Comparison of ENCODE assay signal across 1 cellular context in the genomic region with DNA sequence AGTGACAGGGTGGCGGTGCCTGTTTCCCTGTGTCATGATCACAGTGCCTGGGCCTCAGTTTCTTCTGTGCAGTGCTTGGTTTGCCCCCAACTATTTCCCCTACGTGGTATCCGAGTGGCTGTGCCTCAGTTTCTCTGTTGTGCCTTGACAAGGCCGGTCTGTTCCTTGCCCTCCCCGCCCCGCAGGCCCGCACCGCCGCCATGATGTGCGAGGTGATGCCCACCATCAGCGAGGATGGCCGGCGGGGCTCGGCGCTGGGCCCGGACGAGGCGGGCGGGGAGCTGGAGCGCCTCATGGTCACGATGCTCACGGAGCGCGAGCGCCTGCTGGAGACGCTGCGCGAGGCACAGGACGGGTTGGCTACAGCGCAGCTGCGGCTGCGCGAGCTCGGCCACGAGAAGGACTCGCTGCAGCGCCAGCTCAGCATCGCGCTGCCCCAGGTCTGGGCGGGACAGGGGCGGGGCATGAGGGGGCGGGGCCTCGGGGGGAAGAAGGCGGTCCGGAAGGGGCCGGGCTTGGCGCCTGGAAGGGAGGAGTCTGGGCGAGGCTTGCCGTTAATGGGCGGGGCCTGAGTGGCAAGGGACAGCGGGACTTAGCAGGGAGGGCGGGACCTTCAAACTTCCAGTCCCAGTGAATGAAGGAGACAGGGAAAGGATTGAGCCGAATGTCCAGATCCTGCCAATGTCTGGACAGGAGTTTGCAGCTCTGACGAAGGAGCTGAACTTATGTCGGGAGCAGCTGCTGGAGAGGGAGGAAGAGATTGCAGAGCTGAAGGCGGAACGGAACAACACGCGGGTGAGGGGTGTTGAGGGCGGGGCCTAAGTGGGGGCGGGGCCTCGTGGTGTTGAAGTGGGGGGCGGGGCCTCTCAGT.
TF ChIP-seq lines count a peak whose summit lies in the region.

No MANE protein-coding gene starts in this region.

TF ChIP-seq in HepG2, 621 proteins besides CTCF, POLR2A, EP300 and RAD21 (continued from another document and continues in another):
- TF ChIP-seq ZNF33A (CRISPR knock-in tag; IDR thresholded peaks at IDR 0.05; ENCODE audit: borderline replicate concordance) (0 out of 2 replicates have a peak, but pooled peaks have one; percentile 81), CCAR2 (optimal IDR thresholded peaks at IDR 0.05; ENCODE audit: low read depth, low read length) (no peak), POGZ (CRISPR knock-in tag; IDR thresholded peaks at IDR 0.05) (peak; percentile 23; the same call in 1 of the 2 replicates), ZNF207 (IDR thresholded peaks at IDR 0.05; ENCODE audit: borderline replicate concordance) (no peak), MBNL3 (CRISPR knock-in tag; conservative IDR thresholded peaks at IDR 0.05) (no peak), MEF2D (CRISPR knock-in tag; IDR thresholded peaks at IDR 0.05) (peak; percentile 68), ARNT (IDR thresholded peaks at IDR 0.05) (no peak), ZXDC (CRISPR knock-in tag; IDR thresholded peaks at IDR 0.05) (peak; percentile 85; the same call in 1 of the 2 replicates), ZNF569 (CRISPR knock-in tag; IDR thresholded peaks at IDR 0.05; ENCODE audit: borderline replicate concordance) (no peak), POLR2G (IDR thresholded peaks at IDR 0.05; ENCODE audit: low read depth, low read length) (peak; percentile 61), MAFK (conservative IDR thresholded peaks at IDR 0.05 in 1 of 2, IDR thresholded peaks at IDR 0.05 in 1 of 2; ENCODE audit: low read length in 2 of 2) (peak in 1 of 2 experiments; percentile 40; a peak in 1 of 4 replicates), THYN1 (CRISPR knock-in tag; IDR thresholded peaks at IDR 0.05; ENCODE audit: borderline replicate concordance, low read depth) (peak; percentile 90; the same call in 1 of the 2 replicates), LBX2 (CRISPR knock-in tag; IDR thresholded peaks at IDR 0.05; ENCODE audit: borderline replicate concordance) (peak; percentile 100), ZNF468 (CRISPR knock-in tag; IDR thresholded peaks at IDR 0.05) (peak; percentile 91; the same call in 1 of the 2 replicates), DDIT3 (CRISPR knock-in tag; IDR thresholded peaks at IDR 0.05) (no peak), TCF7 (IDR thresholded peaks at IDR 0.05; ENCODE audit: low read depth) (no peak), ZBTB4 (CRISPR knock-in tag; IDR thresholded peaks at IDR 0.05; ENCODE audit: borderline replicate concordance) (no peak; the same call in none of the 2 replicates), NFIB (CRISPR knock-in tag; IDR thresholded peaks at IDR 0.05; ENCODE audit: borderline replicate concordance) (peak; percentile 97), ZNF232 (CRISPR knock-in tag; IDR thresholded peaks at IDR 0.05; ENCODE audit: borderline replicate concordance) (peak; percentile 99), PHF20 (CRISPR knock-in tag; IDR thresholded peaks at IDR 0.05) (peak; percentile 66), NRL (CRISPR knock-in tag; IDR thresholded peaks at IDR 0.05; ENCODE audit: borderline replicate concordance) (peak; percentile 100), ZNF704 (CRISPR knock-in tag; IDR thresholded peaks at IDR 0.05; ENCODE audit: borderline replicate concordance) (peak; percentile 98), SKIL (CRISPR knock-in tag; IDR thresholded peaks at IDR 0.05; ENCODE audit: borderline replicate concordance) (peak; percentile 73), GABPA (IDR thresholded peaks at IDR 0.05; ENCODE audit: low read depth, low read length) (peak; percentile 15; the same call in 1 of the 2 replicates), GABPA (CRISPR knock-in tag; IDR thresholded peaks at IDR 0.05; ENCODE audit: low read depth) (peak; percentile 38; the same call in 1 of the 2 replicates), RARA (CRISPR knock-in tag; IDR thresholded peaks at IDR 0.05) (peak; percentile 76), PAX8 (CRISPR knock-in tag; IDR thresholded peaks at IDR 0.05; ENCODE audit: borderline replicate concordance) (peak; percentile 98; the same call in 1 of the 2 replicates), GATAD1 (CRISPR knock-in tag; IDR thresholded peaks at IDR 0.05) (peak; percentile 77; the same call in 1 of the 2 replicates), ZNF326 (CRISPR knock-in tag; IDR thresholded peaks at IDR 0.05; ENCODE audit: borderline replicate concordance) (0 out of 2 replicates have a peak, but pooled peaks have one; percentile 58), AGO1 (IDR thresholded peaks at IDR 0.05; ENCODE audit: low read depth, low read length, poor library complexity, severe bottlenecking) (no peak)
- TF ChIP-seq, protein P1, sequence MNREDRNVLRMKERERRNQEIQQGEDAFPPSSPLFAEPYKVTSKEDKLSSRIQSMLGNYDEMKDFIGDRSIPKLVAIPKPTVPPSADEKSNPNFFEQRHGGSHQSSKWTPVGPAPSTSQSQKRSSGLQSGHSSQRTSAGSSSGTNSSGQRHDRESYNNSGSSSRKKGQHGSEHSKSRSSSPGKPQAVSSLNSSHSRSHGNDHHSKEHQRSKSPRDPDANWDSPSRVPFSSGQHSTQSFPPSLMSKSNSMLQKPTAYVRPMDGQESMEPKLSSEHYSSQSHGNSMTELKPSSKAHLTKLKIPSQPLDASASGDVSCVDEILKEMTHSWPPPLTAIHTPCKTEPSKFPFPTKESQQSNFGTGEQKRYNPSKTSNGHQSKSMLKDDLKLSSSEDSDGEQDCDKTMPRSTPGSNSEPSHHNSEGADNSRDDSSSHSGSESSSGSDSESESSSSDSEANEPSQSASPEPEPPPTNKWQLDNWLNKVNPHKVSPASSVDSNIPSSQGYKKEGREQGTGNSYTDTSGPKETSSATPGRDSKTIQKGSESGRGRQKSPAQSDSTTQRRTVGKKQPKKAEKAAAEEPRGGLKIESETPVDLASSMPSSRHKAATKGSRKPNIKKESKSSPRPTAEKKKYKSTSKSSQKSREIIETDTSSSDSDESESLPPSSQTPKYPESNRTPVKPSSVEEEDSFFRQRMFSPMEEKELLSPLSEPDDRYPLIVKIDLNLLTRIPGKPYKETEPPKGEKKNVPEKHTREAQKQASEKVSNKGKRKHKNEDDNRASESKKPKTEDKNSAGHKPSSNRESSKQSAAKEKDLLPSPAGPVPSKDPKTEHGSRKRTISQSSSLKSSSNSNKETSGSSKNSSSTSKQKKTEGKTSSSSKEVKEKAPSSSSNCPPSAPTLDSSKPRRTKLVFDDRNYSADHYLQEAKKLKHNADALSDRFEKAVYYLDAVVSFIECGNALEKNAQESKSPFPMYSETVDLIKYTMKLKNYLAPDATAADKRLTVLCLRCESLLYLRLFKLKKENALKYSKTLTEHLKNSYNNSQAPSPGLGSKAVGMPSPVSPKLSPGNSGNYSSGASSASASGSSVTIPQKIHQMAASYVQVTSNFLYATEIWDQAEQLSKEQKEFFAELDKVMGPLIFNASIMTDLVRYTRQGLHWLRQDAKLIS (CRISPR knock-in tag; IDR thresholded peaks at IDR 0.05): 0 out of 2 replicates have a peak, but pooled peaks have one; percentile 83
- TF ChIP-seq, protein P2, sequence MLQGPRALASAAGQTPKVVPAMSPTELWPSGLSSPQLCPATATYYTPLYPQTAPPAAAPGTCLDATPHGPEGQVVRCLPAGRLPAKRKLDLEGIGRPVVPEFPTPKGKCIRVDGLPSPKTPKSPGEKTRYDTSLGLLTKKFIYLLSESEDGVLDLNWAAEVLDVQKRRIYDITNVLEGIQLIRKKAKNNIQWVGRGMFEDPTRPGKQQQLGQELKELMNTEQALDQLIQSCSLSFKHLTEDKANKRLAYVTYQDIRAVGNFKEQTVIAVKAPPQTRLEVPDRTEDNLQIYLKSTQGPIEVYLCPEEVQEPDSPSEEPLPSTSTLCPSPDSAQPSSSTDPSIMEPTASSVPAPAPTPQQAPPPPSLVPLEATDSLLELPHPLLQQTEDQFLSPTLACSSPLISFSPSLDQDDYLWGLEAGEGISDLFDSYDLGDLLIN (CRISPR knock-in tag; IDR thresholded peaks at IDR 0.05; ENCODE audit: borderline replicate concordance): peak; percentile 82; the same call in 1 of the 2 replicates
- TF ChIP-seq, protein P3, sequence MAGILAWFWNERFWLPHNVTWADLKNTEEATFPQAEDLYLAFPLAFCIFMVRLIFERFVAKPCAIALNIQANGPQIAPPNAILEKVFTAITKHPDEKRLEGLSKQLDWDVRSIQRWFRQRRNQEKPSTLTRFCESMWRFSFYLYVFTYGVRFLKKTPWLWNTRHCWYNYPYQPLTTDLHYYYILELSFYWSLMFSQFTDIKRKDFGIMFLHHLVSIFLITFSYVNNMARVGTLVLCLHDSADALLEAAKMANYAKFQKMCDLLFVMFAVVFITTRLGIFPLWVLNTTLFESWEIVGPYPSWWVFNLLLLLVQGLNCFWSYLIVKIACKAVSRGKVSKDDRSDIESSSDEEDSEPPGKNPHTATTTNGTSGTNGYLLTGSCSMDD (CRISPR knock-in tag; IDR thresholded peaks at IDR 0.05): peak; percentile 98
- TF ChIP-seq, protein P4, sequence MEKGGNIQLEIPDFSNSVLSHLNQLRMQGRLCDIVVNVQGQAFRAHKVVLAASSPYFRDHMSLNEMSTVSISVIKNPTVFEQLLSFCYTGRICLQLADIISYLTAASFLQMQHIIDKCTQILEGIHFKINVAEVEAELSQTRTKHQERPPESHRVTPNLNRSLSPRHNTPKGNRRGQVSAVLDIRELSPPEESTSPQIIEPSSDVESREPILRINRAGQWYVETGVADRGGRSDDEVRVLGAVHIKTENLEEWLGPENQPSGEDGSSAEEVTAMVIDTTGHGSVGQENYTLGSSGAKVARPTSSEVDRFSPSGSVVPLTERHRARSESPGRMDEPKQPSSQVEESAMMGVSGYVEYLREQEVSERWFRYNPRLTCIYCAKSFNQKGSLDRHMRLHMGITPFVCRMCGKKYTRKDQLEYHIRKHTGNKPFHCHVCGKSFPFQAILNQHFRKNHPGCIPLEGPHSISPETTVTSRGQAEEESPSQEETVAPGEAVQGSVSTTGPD (CRISPR knock-in tag; IDR thresholded peaks at IDR 0.05): no peak
